ENCODE assay signal across 8 cellular contexts in genomic region chr20:33810885-33811762, GRCh38. TPM values are rescaled to one million over a fixed set of nuclear protein-coding genes. Genes with fewer than 3 reads are reported as not detected.
DNase-seq lines count a peak whose midpoint lies in the region; ATAC-seq lines count a peak whose summit lies in the region.

TSS of gene CHMP4B (plus strand) at chr20:33811348. CDS start at chr20:33811469, 121 bp downstream.

- peaks cover 24% of the 10 kb centered on the region for H3K36me3 ChIP-seq in BLaER1

- H3K4me1 ChIP-seq in BLaER1 = peaks cover 24% of the 10 kb centered on the region

- H3K4me2 ChIP-seq in BLaER1 = peak within 1 kb of the TSS; percentile 91

- peak within 1 kb of the TSS; percentile 95 for H3K27ac ChIP-seq in BLaER1

- H3K4me3 ChIP-seq in BLaER1 = peak within 1 kb of the TSS; percentile 92

- H3K9me3 ChIP-seq in BLaER1 = no peaks in the 10 kb centered on the region

- H3K9ac ChIP-seq in BLaER1 = peak within 1 kb of the TSS; percentile 99

- DNase-seq in NCI-H69 (lab: John Stamatoyannopoulos, UW) = peak; percentile 99
- DNase-seq in activated CD4-positive, alpha-beta T cell treated with anti-CD3 and anti-CD28 coated beads, Interleukin-2, amount 50 U/mL, for 1 hour = peak; percentile 99
- peak; percentile 97 for DNase-seq in dedifferentiated amniotic fluid mesenchymal stem cell (ENCODE audit: extremely low spot score)
- DNase-seq in left lobe of liver (ENCODE audit: low spot score) = peak; percentile 100
- DNase-seq in stimulated activated CD4-positive, alpha-beta T cell treated with anti-CD3 and anti-CD28 coated beads, Interleukin-2, amount 100 ng/mL, for 4 hours (ENCODE audit: low read depth) = peak; percentile 97

- peaks cover 49% of the 10 kb centered on the region for H4K20me1 ChIP-seq in BLaER1

- H3K27me3 ChIP-seq in BLaER1 = no peaks in the 10 kb centered on the region

- peak; percentile 97 for ATAC-seq in GM19328 (IDR thresholded peaks at IDR 0.05; ENCODE audit: unreplicated experiment)
- peak; percentile 95 for ATAC-seq in HG03520 (IDR thresholded peaks at IDR 0.05; ENCODE audit: unreplicated experiment)
- ATAC-seq in left lobe of liver = peak; percentile 95

RNA-seq across cellular contexts. Expression of gene CHMP4B, which starts in this region (rescaled TPM):
- total RNA-seq in left lobe of liver = 24.4 TPM

Comparison
In these comparisons a context has a peak if more than half of its experiments do, and no peak if none do; other contexts are left out.
1. Peak in every context shown above with its lines: DNase-seq, ATAC-seq, H3K4me3 ChIP-seq and H3K27ac ChIP-seq.